In the genomic region with DNA sequence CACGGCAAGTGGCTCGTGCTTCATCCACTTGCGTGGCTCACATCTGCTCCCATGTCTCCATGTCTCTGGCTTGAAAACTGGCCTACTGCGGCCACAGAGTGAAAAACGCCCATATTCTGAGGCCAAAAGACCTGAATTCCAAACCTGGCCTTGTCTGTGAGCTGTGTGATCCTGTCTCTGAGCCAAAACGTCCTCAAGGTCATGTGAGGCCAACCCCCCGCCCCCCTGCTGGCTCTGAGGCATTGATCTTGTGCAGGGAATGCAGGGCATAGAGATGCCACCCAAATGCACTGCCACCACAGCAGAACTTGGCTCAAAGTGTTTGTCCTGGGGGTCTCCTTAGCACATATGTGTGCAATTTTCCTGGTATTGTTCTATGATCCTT, we compare ENCODE assay signal across 17 cellular contexts. TPM values are rescaled to one million over a fixed set of nuclear protein-coding genes. Genes with fewer than 3 reads are reported as not detected.
A peak's percentile ranks its signal among the peaks of the same experiment; 100 is the strongest.
DNase-seq lines count a peak whose midpoint lies in the region; ATAC-seq, FAIRE-seq and TF ChIP-seq lines count a peak whose summit lies in the region.
"Had no signal": no experiment of that assay in that cellular context is flagged by ENCODE, and none has a peak within 500 bp of the region (broad histone marks: within the 10 kb centered on the region; RNA-seq: fewer than 3 reads in every experiment).

No MANE protein-coding gene starts in this region.

- H3K9me3 Mint-ChIP-seq in nephron progenitor cell, result no peaks in the 10 kb centered on the region
- H3K9me3 Mint-ChIP-seq: CD4-positive, alpha-beta memory T cell; HFFc6 had no signal

- TF ChIP-seq RAD21 in H1 (IDR thresholded peaks at IDR 0.05 in 1 of 2, conservative IDR thresholded peaks at IDR 0.05 in 1 of 2; ENCODE audit: low read depth in 2 of 2, low read length in 2 of 2), result no peak

- H3K27ac ChIP-seq in H1 (ENCODE audit: low read depth, low read length) (no peak overlapping the region), psoas muscle (peak overlapping the region; percentile 75)
- H3K27ac ChIP-seq: C4-2B had no signal

- no peak overlapping the region for H3K56ac ChIP-seq in H1 (replicated peaks; ENCODE audit: insufficient read length, low read depth, low read length)

- peaks cover 43% of the 10 kb centered on the region for H3K4me1 ChIP-seq in NT2/D1 (ENCODE audit: insufficient read depth, insufficient read length)
- peaks cover 4 to 35% (median 18%) of the 10 kb centered on the region in 4 experiments for H3K4me1 ChIP-seq in H1 (replicated peaks in 1 of 4; ENCODE audit: control insufficient read depth in 3 of 4, insufficient read depth in 4 of 4, low read length in 3 of 4)
- H3K4me1 ChIP-seq in psoas muscle, result peaks cover 9% of the 10 kb centered on the region

- CTCF ChIA-PET in H1 (lab: Charles Lee; ENCODE audit: partially characterized antibody), result interaction anchor here (0.9 to 31.4 kb wide), 5 partner anchors 13 to 100 kb away, joined by 3 to 555 read pairs (median 135); no protein-coding TSS in a partner anchor

- H2AFZ ChIP-seq in H1 (ENCODE audit: low read length), result no peak overlapping the region

- no peak for TF ChIP-seq EP300 in H1 (IDR thresholded peaks at IDR 0.05; ENCODE audit: borderline replicate concordance in 1 of 2, low read depth in 2 of 2, low read length in 2 of 2)

- no peak for DNase-seq in NT2/D1 (ENCODE audit: low read depth, low spot score)
- no peak for DNase-seq in H1 (ENCODE audit: low read depth in 1 of 2, low spot score in 2 of 2)
- DNase-seq in nephron progenitor cell, result no peak
- DNase-seq in psoas muscle, result peak in 1 of 2 donors; percentile 12
- DNase-seq in activated CD4-positive, CD25-positive, alpha-beta regulatory T cell (lab: John Stamatoyannopoulos, UW), result no peak
- no peak for DNase-seq in DMS53 treated with DMSO at 0.1 percent for 48 hours (lab: John Stamatoyannopoulos, UW; ENCODE audit: unreplicated experiment)
- DNase-seq in activated T-cell treated with anti-CD3 and anti-CD28 coated beads, Interleukin-2, amount 50 U/mL, for 1 hour, result no peak
- DNase-seq: CD4-positive, alpha-beta memory T cell; DMS79 treated with DMSO at 0.1 percent for 48 hours; GDM1; HCEC 1CT; HFFc6 had no signal

- H2BK12ac ChIP-seq in H1 (ENCODE audit: low read depth, low read length), result peak overlapping the region; percentile 35; the same call in 1 of the 2 replicates

- no peak overlapping the region for H4K5ac ChIP-seq in H1 (ENCODE audit: insufficient read length, low read depth, low read length)

- no peak overlapping the region for H2BK120ac ChIP-seq in H1 (replicated peaks; ENCODE audit: low read depth, low read length)

- H2BK15ac ChIP-seq in H1 (ENCODE audit: low read length), result peak overlapping the region; percentile 5; the same call in 1 of the 2 replicates

- no peaks in the 10 kb centered on the region for H3K79me1 ChIP-seq in H1 (ENCODE audit: low read depth, low read length)

- peaks cover 3% of the 10 kb centered on the region for H3K27me3 Mint-ChIP-seq in nephron progenitor cell (ENCODE audit: low read depth, poor library complexity)
- H3K27me3 Mint-ChIP-seq: B cell; CD4-positive, alpha-beta memory T cell had no signal

- no peaks in the 10 kb centered on the region for H3K9me3 ChIP-seq in NT2/D1 (ENCODE audit: insufficient read depth, low read length)
- no peaks in the 10 kb centered on the region for H3K9me3 ChIP-seq in H1 (ENCODE audit: insufficient read depth in 2 of 2, low read depth in 1 of 2, low read length in 1 of 2)
- no peaks in the 10 kb centered on the region for H3K9me3 ChIP-seq in psoas muscle

- H4K91ac ChIP-seq in H1 (replicated peaks; ENCODE audit: insufficient read length, low read length), result peak overlapping the region; percentile 52

- H3K27ac Mint-ChIP-seq in nephron progenitor cell, result peak overlapping the region; percentile 66
- H3K27ac Mint-ChIP-seq: B cell; CD4-positive, alpha-beta memory T cell; HFFc6 had no signal

- no peaks in the 10 kb centered on the region for H3K79me2 ChIP-seq in H1 (ENCODE audit: control insufficient read depth in 1 of 2, insufficient read depth in 2 of 2, low read length in 2 of 2)

- no peak overlapping the region for H3K4me3 ChIP-seq in NT2/D1 (ENCODE audit: insufficient read length, low read depth)
- H3K4me3 ChIP-seq in H1 (ENCODE audit: extremely low read depth in 1 of 4, insufficient read depth in 2 of 4, low read depth in 3 of 4, low read length in 4 of 4), result no peak overlapping the region
- H3K4me3 ChIP-seq in psoas muscle, result no peak overlapping the region

- H3K14ac ChIP-seq in H1 (ENCODE audit: insufficient read length), result no peak overlapping the region

- no peak overlapping the region for H3K4me3 Mint-ChIP-seq in nephron progenitor cell
- H3K4me3 Mint-ChIP-seq: B cell; CD4-positive, alpha-beta memory T cell; HFFc6 had no signal

- FAIRE-seq in H1 (lab: Jason Lieb, UNC), result no peak
- FAIRE-seq: A204.1, GM12892 had no signal

- H3K4me2 ChIP-seq in H1 (ENCODE audit: insufficient read depth in 1 of 2, low read depth in 2 of 2, low read length in 2 of 2), result no peak overlapping the region

- TF ChIP-seq POLR2A in H1 (IDR thresholded peaks at IDR 0.05; ENCODE audit: control extremely low read depth in 1 of 2, low read depth in 2 of 2, low read length in 2 of 2), result no peak

- TF ChIP-seq CTCF in H1 (IDR thresholded peaks at IDR 0.05; ENCODE audit: control extremely low read depth in 1 of 3, insufficient read depth in 1 of 3, low read depth in 1 of 3, low read length in 3 of 3) (no peak), nephron progenitor cell (IDR thresholded peaks at IDR 0.05) (no peak), psoas muscle (IDR thresholded peaks at IDR 0.05) (no peak)

- H2AK5ac ChIP-seq in H1 (ENCODE audit: low read depth, low read length), result peak overlapping the region; percentile 89; the same call in 1 of the 2 replicates

- 72% methylated on average over 7 of the region's 7 CpGs; no CpG with 5 or more reads in 1 of the 2 experiments for WGBS in H1 (ENCODE audit: extremely low coverage in 1 of 2, insufficient coverage in 1 of 2, insufficient read length in 1 of 2, insufficient replicate concordance in 2 of 2, low coverage in 1 of 2, low lambda C conversion rate in 2 of 2, missing lambda C conversion rate in 1 of 2), 2 experiments
- WGBS in psoas muscle, 3 donors, result 28 to 38% (median 36%) methylated on average over 7 of the region's 7 CpGs

- H3K9ac ChIP-seq in NT2/D1 (ENCODE audit: insufficient read length, low read depth) (peak overlapping the region; percentile 47), H1 (replicated peaks in 1 of 4; ENCODE audit: extremely low read depth in 1 of 4, low read depth in 3 of 4, low read length in 3 of 4) (no peak overlapping the region; a peak in 1 of 7 replicates)

- no peaks in the 10 kb centered on the region; the same call in 1 of the 2 replicates for H3K23me2 ChIP-seq in H1 (ENCODE audit: low read depth, low read length)

- intact Hi-C loops in psoas muscle (cut with DNase I), result no loop called here

- POLR2A ChIA-PET in H1 (lab: Charles Lee; ENCODE audit: partially characterized antibody), result interaction anchor here (0.6 to 27.8 kb wide), 5 partner anchors 12 to 75 kb away, joined by 4 to 1080 read pairs (median 17); a partner anchor contains a TSS

- no peak overlapping the region for H3K4ac ChIP-seq in H1 (replicated peaks; ENCODE audit: insufficient read length, low read depth, low read length)

- H2BK5ac ChIP-seq in H1 (ENCODE audit: low read depth, low read length), result peak overlapping the region; percentile 7; the same call in 1 of the 2 replicates

- ATAC-seq in psoas muscle, result no peak
- no peak for ATAC-seq in HG02610 (IDR thresholded peaks at IDR 0.05; ENCODE audit: unreplicated experiment)

- peaks cover 0 to 1% of the 10 kb centered on the region in 2 experiments for H4K20me1 ChIP-seq in H1 (replicated peaks in 1 of 2; ENCODE audit: control insufficient read depth in 1 of 2, insufficient read depth in 2 of 2, low read length in 2 of 2)

- 0 out of 2 replicates have a peak overlapping the region, but pooled peaks have one; percentile 2 for H2BK20ac ChIP-seq in H1 (ENCODE audit: low read length)

- H3K36me3 ChIP-seq in NT2/D1 (ENCODE audit: insufficient read depth, insufficient read length, low read length) (no peaks in the 10 kb centered on the region), H1 (ENCODE audit: control insufficient read depth in 2 of 4, insufficient read depth in 4 of 4, low read length in 3 of 4) (no peaks in the 10 kb centered on the region), psoas muscle (ENCODE audit: insufficient read depth in 1 of 2, low read depth in 1 of 2) (no peaks in the 10 kb centered on the region)

- H3K27me3 ChIP-seq in NT2/D1 (ENCODE audit: insufficient read depth, insufficient read length) (no peaks in the 10 kb centered on the region), H1 (replicated peaks in 1 of 4; ENCODE audit: control insufficient read depth in 3 of 4, extremely low read depth in 1 of 4, insufficient read depth in 3 of 4, low read length in 3 of 4) (no peaks in the 10 kb centered on the region), psoas muscle (ENCODE audit: insufficient read depth in 3 of 3, low read length in 2 of 3) (no peaks in the 10 kb centered on the region)

- H3K36me3 Mint-ChIP-seq in nephron progenitor cell (ENCODE audit: low read depth), result no peaks in the 10 kb centered on the region
- H3K36me3 Mint-ChIP-seq: CD4-positive, alpha-beta memory T cell had no signal

- H4K8ac ChIP-seq in H1 (ENCODE audit: extremely low read depth, insufficient read depth, low read length), result no peak overlapping the region

- H3K18ac ChIP-seq in H1 (ENCODE audit: extremely low read depth, low read length), result no peak overlapping the region

- H3K4me1 Mint-ChIP-seq in nephron progenitor cell, result peaks cover 57% of the 10 kb centered on the region

- no peak overlapping the region for H3K23ac ChIP-seq in H1 (ENCODE audit: insufficient read length)

TF ChIP-seq in H1, 55 proteins besides CTCF, POLR2A, EP300 and RAD21:
- TF ChIP-seq ZNF274 (IDR thresholded peaks at IDR 0.05; ENCODE audit: borderline replicate concordance, extremely low read depth, low read length) (no peak), POLR2AphosphoS5 (IDR thresholded peaks at IDR 0.05; ENCODE audit: low read depth, low read length) (no peak)

RNA-seq across cellular contexts. Expression of a gene that starts 18.8 kb away (rescaled TPM):
- total RNA-seq in H1 (2021; fragmentation: NEBNext Ultra II Directional; extraction: Animal tissue kit (Norgen Biotek cat#: 25700)), result 2,680 and 2,823 TPM in 2 replicates
- polyA plus RNA-seq in H1 (2011; rRNA removed) (643 and 683 TPM in 2 replicates), psoas muscle (100 to 1,000 TPM; 210 to 347 (median 274) TPM)
- polyA plus RNA-seq in H1 (2011; cell fraction: cytosol; rRNA removed), result 2,462 TPM
- 898 TPM for polyA plus RNA-seq in H1 (2011; cell fraction: nucleus; rRNA removed)
- polyA plus RNA-seq in H1 (2012, experiment 1 of 2), result 2,061 to 2,998 TPM (median 2,419 TPM) in 4 replicates
- 1,442 TPM for polyA plus RNA-seq in H1 (2012, experiment 2 of 2)
- 4,157 TPM for polyA plus RNA-seq in H1 (2013, experiment 1 of 2)
- 3,985 TPM for polyA plus RNA-seq in H1 (2013, experiment 2 of 2)
- polyA minus RNA-seq in H1 (2011; rRNA and poly(A)+ RNA removed), result 94.7 and 121 TPM in 2 replicates
- polyA minus RNA-seq in H1 (2011; cell fraction: cytosol; rRNA and poly(A)+ RNA removed), result 755 TPM
- 623 TPM for polyA minus RNA-seq in H1 (2011; cell fraction: nucleus; rRNA and poly(A)+ RNA removed)
- 100 to 1,000 TPM; 124 to 263 (median 168) TPM for total RNA-seq in psoas muscle

Comparison
In these comparisons a context has a peak if more than half of its experiments do, and no peak if none do; other contexts are left out.
1. RNA of a gene that starts 18.8 kb away (total RNA-seq): 2,680 to 2,823 TPM in H1; 124 to 263 TPM in psoas muscle; every median in the first group is over 10 times any median in the second.